ENCODE assay signal across 15 cellular contexts in genomic region chr9:128056086-128056485, GRCh38. TPM values are rescaled to one million over a fixed set of nuclear protein-coding genes. Genes with fewer than 3 reads are reported as not detected.
DNase-seq lines count a peak whose midpoint lies in the region; ATAC-seq and TF ChIP-seq lines count a peak whose summit lies in the region.
"Had no signal": no experiment of that assay in that cellular context is flagged by ENCODE, and none has a peak within 500 bp of the region (broad histone marks: within the 10 kb centered on the region; RNA-seq: fewer than 3 reads in every experiment).

No MANE protein-coding gene starts in this region.

- TF ChIP-seq CTCF in HEK293 (tag by site-specific recombination; IDR thresholded peaks at IDR 0.05) = no peak
- TF ChIP-seq CTCF in coronary artery (IDR thresholded peaks at IDR 0.05) = no peak
- no peak for TF ChIP-seq CTCF in lower lobe of right lung (IDR thresholded peaks at IDR 0.05)

- H3K9me3 ChIP-seq in HEK293 (ENCODE audit: control insufficient read depth, insufficient read depth, low read depth, low read length) = no peaks in the 10 kb centered on the region
- no peaks in the 10 kb centered on the region for H3K9me3 ChIP-seq in lower lobe of right lung

- no peaks in the 10 kb centered on the region for H3K27me3 ChIP-seq in lower lobe of right lung (ENCODE audit: low read depth)

- peak in 1 of 2 donors; percentile 9 for ATAC-seq in lower lobe of right lung

- CTCF ChIA-PET in HEK293 (lab: Yijun Ruan, JAX) = interaction anchor here (0.6 to 1.4 kb wide), 5 partner anchors 21 to 186 kb away, joined by 3 to 7 read pairs (median 5); no protein-coding TSS in a partner anchor

- POLR2A ChIA-PET in HEK293 (lab: Yijun Ruan, JAX) = no interaction called here

- no peak overlapping the region for H3K27ac ChIP-seq in HEK293 (ENCODE audit: extremely low read depth, low read depth, low read length)
- H3K27ac ChIP-seq in coronary artery = peak overlapping the region; percentile 77 to 84
- peak overlapping the region; percentile 78 for H3K27ac ChIP-seq in lower lobe of right lung
- peak overlapping the region; percentile 5 for H3K27ac ChIP-seq in substantia nigra (ENCODE audit: low read depth, low read length, poor library complexity, severe bottlenecking)

- DNase-seq in coronary artery (ENCODE audit: low spot score) = no peak
- DNase-seq in lower lobe of right lung = no peak
- DNase-seq in substantia nigra (lab: John Stamatoyannopoulos, UW) = peak in 26 of 49 donors; percentile 11 to 67 (median 37)
- DNase-seq in islet precursor cell = no peak
- no peak for DNase-seq in stimulated activated CD4-positive, alpha-beta T cell treated with anti-CD3 and anti-CD28 coated beads, Interleukin-2, amount 100 ng/mL, for 24 hours
- DNase-seq in NCI-H748 (lab: John Stamatoyannopoulos, UW; ENCODE audit: unreplicated experiment) = no peak
- no peak for DNase-seq in NCI-H1436 treated with DMSO at 0.1 percent for 48 hours (lab: John Stamatoyannopoulos, UW)
- DNase-seq: activated CD4-positive, alpha-beta T cell treated with anti-CD3 and anti-CD28 coated beads, Interleukin-2, amount 50 U/mL, for 4 hours; AML-193; DND-41; effector CD8-positive, alpha-beta T cell; NCI-H1105 treated with DMSO at 0.1 percent for 48 hours; NCI-H510A treated with DMSO at 0.1 percent for 48 hours; stimulated activated CD4-positive, alpha-beta T cell treated with anti-CD3 and anti-CD28 coated beads, Interleukin-15, amount 100 ng/mL, for 24 hours had no signal

- H3K4me1 ChIP-seq in HEK293 (ENCODE audit: control insufficient read depth, insufficient read depth, low read length) (peaks cover 6% of the 10 kb centered on the region), lower lobe of right lung (peaks cover 46% of the 10 kb centered on the region)

- intact Hi-C loops in lower lobe of right lung (cut with DNase I) = no loop called here

- H3K4me3 ChIP-seq in HEK293 (ENCODE audit: low read depth, low read length) = no peak overlapping the region
- H3K4me3 ChIP-seq in coronary artery = peak overlapping the region; percentile 25
- no peak overlapping the region for H3K4me3 ChIP-seq in lower lobe of right lung

- H3K36me3 ChIP-seq in HEK293 (ENCODE audit: control insufficient read depth in 2 of 2, insufficient read depth in 1 of 2, low read length in 2 of 2) (no peaks in the 10 kb centered on the region), lower lobe of right lung (no peaks in the 10 kb centered on the region)

TF ChIP-seq in HEK293, 187 proteins besides CTCF, POLR2A, EP300 and RAD21:
- no peak for TF ChIP-seq ZNF146 (tag by site-specific recombination; IDR thresholded peaks at IDR 0.05)
- peak; percentile 19; the same call in 1 of the 2 replicates for TF ChIP-seq ZNF398 (tag by site-specific recombination; IDR thresholded peaks at IDR 0.05)
- no peak for TF ChIP-seq ZBTB11 (tag by site-specific recombination; conservative IDR thresholded peaks at IDR 0.05; ENCODE audit: low read depth)
TF ChIP-seq in HEK293: peak in this region for 1.

RNA-seq across cellular contexts. Expression of gene NAIF1, which starts 11.0 kb away (rescaled TPM):
- 11.3 TPM for total RNA-seq in lower lobe of right lung

RNA-seq across cellular contexts. Expression of gene SLC25A25, which starts 11.9 kb away (rescaled TPM):
- 27.3 TPM for total RNA-seq in lower lobe of right lung

Comparison
In these comparisons a context has a peak if more than half of its experiments do, and no peak if none do; other contexts are left out.
1. DNase-seq: peak in substantia nigra (26 of 49); none in coronary artery (single experiment), lower lobe of right lung (single experiment), islet precursor cell (single experiment), stimulated activated CD4-positive, alpha-beta T cell treated with anti-CD3 and anti-CD28 coated beads, Interleukin-2, amount 100 ng/mL, for 24 hours (0 of 2), NCI-H748 (single experiment) and NCI-H1436 treated with DMSO at 0.1 percent for 48 hours (single experiment).